In genomic region chr17:4186244-4186920, GRCh38 we compare ENCODE assay signal across 13 cellular contexts. TPM values are rescaled to one million over a fixed set of nuclear protein-coding genes. Genes with fewer than 3 reads are reported as not detected.
A peak's percentile ranks its signal among the peaks of the same experiment; 100 is the strongest.
DNase-seq lines count a peak whose midpoint lies in the region; ATAC-seq and TF ChIP-seq lines count a peak whose summit lies in the region.
"Had no signal": no experiment of that assay in that cellular context is flagged by ENCODE, and none has a peak within 500 bp of the region (broad histone marks: within the 10 kb centered on the region; RNA-seq: fewer than 3 reads in every experiment).

No MANE protein-coding gene starts in this region.

- H3K36me3 ChIP-seq in mesendoderm (ENCODE audit: control insufficient read depth, insufficient read depth, low read length) (peaks cover 6% of the 10 kb centered on the region), thymus (ENCODE audit: control insufficient read depth, insufficient read depth) (peaks cover 77% of the 10 kb centered on the region)

- no peak overlapping the region for H4K5ac ChIP-seq in mesendoderm (ENCODE audit: low read length)

- TF ChIP-seq CTCF in fibroblast of mammary gland (conservative IDR thresholded peaks at IDR 0.05; ENCODE audit: control insufficient read depth, insufficient read depth, low read depth, low read length): no peak

- no CpG with 5 or more reads among the region's 9 CpGs for WGBS in mesendoderm (ENCODE audit: extremely low coverage, insufficient coverage, low lambda C conversion rate)
- WGBS in thymus: 90% methylated on average over 9 of the region's 9 CpGs

- H3K9ac ChIP-seq in mesendoderm (ENCODE audit: low read length): no peak overlapping the region
- H3K9ac ChIP-seq: SK-N-SH had no signal

- H3K27ac ChIP-seq in mesendoderm (ENCODE audit: low read depth, low read length) (peak overlapping the region; percentile 16), thymus (ENCODE audit: low read depth) (peak overlapping the region; percentile 3)
- H3K27ac ChIP-seq: WERI-Rb-1 had no signal

- no peak overlapping the region for H2BK15ac ChIP-seq in mesendoderm (replicated peaks; ENCODE audit: low read depth)

- H3K79me1 ChIP-seq in mesendoderm (ENCODE audit: low read length): no peaks in the 10 kb centered on the region

- peak overlapping the region; percentile 42 for H3K56ac ChIP-seq in mesendoderm (ENCODE audit: low read length)

- H3K18ac ChIP-seq in mesendoderm (ENCODE audit: low read length): no peak overlapping the region

- H3K9me3 ChIP-seq in thymus (ENCODE audit: control insufficient read depth): no peaks in the 10 kb centered on the region
- H3K9me3 ChIP-seq: SK-N-SH had no signal

- H3K4me3 ChIP-seq in fibroblast of mammary gland (ENCODE audit: control insufficient read depth, low read depth, low read length) (no peak overlapping the region), mesendoderm (ENCODE audit: low read length) (no peak overlapping the region), thymus (ENCODE audit: low read length) (no peak overlapping the region)

- ATAC-seq in GM21381 (IDR thresholded peaks at IDR 0.05; ENCODE audit: unreplicated experiment): no peak
- no peak for ATAC-seq in HG03442 (IDR thresholded peaks at IDR 0.05; ENCODE audit: unreplicated experiment)

- H3K27me3 ChIP-seq in mesendoderm (ENCODE audit: insufficient read depth, low read length, poor library complexity): no peaks in the 10 kb centered on the region
- H3K27me3 ChIP-seq in thymus (ENCODE audit: control insufficient read depth, insufficient read depth): no peaks in the 10 kb centered on the region

- no peak overlapping the region for H3K23ac ChIP-seq in mesendoderm (ENCODE audit: low read length)

- peaks cover 5% of the 10 kb centered on the region for H3K4me1 ChIP-seq in mesendoderm (ENCODE audit: control insufficient read depth, low read depth, low read length)
- H3K4me1 ChIP-seq in thymus (ENCODE audit: control insufficient read depth, insufficient read depth, low read length): peaks cover 3% of the 10 kb centered on the region

- no peak overlapping the region for H3K4ac ChIP-seq in mesendoderm (ENCODE audit: low read depth, low read length)

- no peak overlapping the region for H2AK5ac ChIP-seq in mesendoderm (ENCODE audit: low read length)

- H3K4me2 ChIP-seq in mesendoderm (ENCODE audit: low read length): no peak overlapping the region
- H3K4me2 ChIP-seq: SK-N-SH had no signal

- no peaks in the 10 kb centered on the region for H3K79me2 ChIP-seq in mesendoderm (ENCODE audit: control insufficient read depth, insufficient read depth, low read length)

- no peak overlapping the region for H4K8ac ChIP-seq in mesendoderm (ENCODE audit: low read depth, low read length)

- H2BK120ac ChIP-seq in mesendoderm (ENCODE audit: low read depth, low read length): no peak overlapping the region

- no peak overlapping the region for H2BK5ac ChIP-seq in mesendoderm (ENCODE audit: low read length)

- DNase-seq in amniotic epithelial cell (ENCODE audit: low read depth): peak; percentile 47
- peak; percentile 48 for DNase-seq in fibroblast of mammary gland (ENCODE audit: low read depth)
- peak; percentile 61 for DNase-seq in mesendoderm
- no peak for DNase-seq in DMS 273 (lab: John Stamatoyannopoulos, UW; ENCODE audit: unreplicated experiment)
- DNase-seq: CD4-positive, alpha-beta T cell; midbrain; NCI-H1105 treated with DMSO at 0.1 percent for 48 hours; NCI-H345; SK-N-SH; WERI-Rb-1 had no signal

RNA-seq across cellular contexts. Expression of gene CYB5D2, which starts 43.4 kb away (rescaled TPM):
- 2.6 TPM for polyA plus RNA-seq in mesendoderm (2013, experiment 1 of 2)
- 2.5 TPM for polyA plus RNA-seq in mesendoderm (2013, experiment 2 of 2)
- 17.6 TPM for polyA plus RNA-seq in thymus

RNA-seq across cellular contexts. Expression of gene ZZEF1, which starts 43.6 kb away (rescaled TPM):
- polyA plus RNA-seq in mesendoderm (2013, experiment 1 of 2): 5.6 TPM
- 5.8 TPM for polyA plus RNA-seq in mesendoderm (2013, experiment 2 of 2)
- 10.4 TPM for polyA plus RNA-seq in thymus
